In the genomic region with DNA sequence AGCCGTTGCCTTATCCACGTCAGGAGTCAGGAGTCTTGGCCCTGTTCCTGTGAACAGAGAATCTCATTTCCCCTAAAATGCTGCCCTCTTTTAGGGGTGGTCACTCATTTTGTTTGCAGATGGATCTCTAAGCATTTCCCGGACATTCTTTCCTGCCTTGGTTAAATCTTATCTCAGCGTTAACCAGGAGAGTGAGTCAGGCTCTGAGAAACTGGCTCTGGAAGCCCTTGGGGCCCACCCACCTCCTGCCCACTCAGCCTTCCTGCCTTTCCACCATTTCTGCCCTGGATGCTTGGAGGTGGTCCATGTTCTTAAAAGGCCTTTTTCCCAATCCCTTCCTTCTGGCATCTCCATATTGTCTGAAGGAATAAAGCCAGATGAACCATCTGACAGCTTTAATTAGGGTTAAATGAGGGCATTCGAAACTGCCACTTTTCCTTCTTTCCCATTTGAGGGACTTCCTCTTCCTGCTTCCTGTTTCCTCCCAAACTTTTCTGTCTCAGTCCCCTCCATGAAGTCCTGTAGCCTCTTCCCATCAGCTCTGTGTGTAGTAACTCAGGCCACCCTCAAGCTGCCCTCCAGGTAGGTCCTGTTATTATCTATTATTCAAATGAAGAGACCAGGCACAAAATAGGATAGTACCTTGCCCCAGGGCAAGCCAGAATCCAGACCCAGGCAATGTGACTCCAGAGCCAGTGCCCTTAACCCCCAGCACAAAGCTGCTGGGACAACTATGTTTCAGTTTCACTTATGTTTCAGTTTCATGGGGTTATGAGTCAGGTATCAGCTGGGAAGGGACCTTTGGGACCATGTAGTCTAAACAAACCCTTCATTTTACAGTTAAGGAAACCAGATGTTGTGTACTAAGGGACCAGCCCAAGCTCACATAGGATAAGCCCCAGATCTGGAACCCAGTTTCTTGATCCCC, we compare ENCODE assay signal across 8 cellular contexts. TPM values are rescaled to one million over a fixed set of nuclear protein-coding genes. Genes with fewer than 3 reads are reported as not detected.
A peak's percentile ranks its signal among the peaks of the same experiment; 100 is the strongest.
DNase-seq lines count a peak whose midpoint lies in the region; ATAC-seq and TF ChIP-seq lines count a peak whose summit lies in the region.

No MANE protein-coding gene starts in this region.

- DNase-seq in CD4-positive, alpha-beta memory T cell = peak; percentile 29 to 62 (median 32)
- DNase-seq in activated CD4-positive, alpha-beta T cell treated with anti-CD3 and anti-CD28 coated beads for 48 hours = peak; percentile 51
- DNase-seq in fibroblast of villous mesenchyme (ENCODE audit: low read depth) (peak; percentile 97), iPS-NIHi7 (ENCODE audit: extremely low spot score) (no peak), NCI-H345 (lab: John Stamatoyannopoulos, UW) (no peak)
- peak; percentile 26 for DNase-seq in stimulated activated CD4-positive, alpha-beta T cell treated with anti-CD3 and anti-CD28 coated beads, Interleukin-4, amount 100 ng/mL, for 1 hour

- peak overlapping the region; percentile 88 to 96 (median 93) for H3K27ac Mint-ChIP-seq in CD4-positive, alpha-beta memory T cell

- POLR2A ChIA-PET in CD4-positive, alpha-beta memory T cell (lab: Charles Lee; ENCODE audit: partially characterized antibody) = interaction anchor here (2.4 kb wide), 1 partner anchor 9 kb away, joined by 17 read pairs; the partner anchor contains the start of gene HK2

- no peaks in the 10 kb centered on the region for H3K27me3 ChIP-seq in CD4-positive, alpha-beta memory T cell (ENCODE audit: insufficient read depth, low read length)

- no peaks in the 10 kb centered on the region for H3K9me3 Mint-ChIP-seq in CD4-positive, alpha-beta memory T cell

- peak overlapping the region; percentile 71 to 91 (median 78) for H3K4me3 Mint-ChIP-seq in CD4-positive, alpha-beta memory T cell

- H3K4me1 Mint-ChIP-seq in CD4-positive, alpha-beta memory T cell = peaks cover 55 to 97% (median 84%) of the 10 kb centered on the region in 4 donors

- H3K36me3 ChIP-seq in CD4-positive, alpha-beta memory T cell (ENCODE audit: insufficient read depth, low read length) = no peaks in the 10 kb centered on the region

- intact Hi-C loops in CD4-positive, alpha-beta memory T cell (cut with micrococcal nuclease) = loop anchor here (10.0 kb wide), 1 partner anchor 871 kb away; the partner anchor contains the start of gene GCFC2

- no peak for TF ChIP-seq CTCF in fibroblast of villous mesenchyme (IDR thresholded peaks at IDR 0.05; ENCODE audit: insufficient read depth, low read depth, low read length)

- no peaks in the 10 kb centered on the region for H3K36me3 Mint-ChIP-seq in CD4-positive, alpha-beta memory T cell

- H3K4me3 ChIP-seq in CD4-positive, alpha-beta memory T cell (ENCODE audit: low read length in 2 of 2) = peak overlapping the region in 1 of 2 donors; percentile 13
- peak overlapping the region; percentile 7 for H3K4me3 ChIP-seq in fibroblast of villous mesenchyme (ENCODE audit: low read depth, low read length)

- H3K9me3 ChIP-seq in CD4-positive, alpha-beta memory T cell (ENCODE audit: control insufficient read depth in 1 of 2, low read length in 2 of 2) = no peaks in the 10 kb centered on the region

- peak overlapping the region; percentile 7 for H3K27ac ChIP-seq in CD4-positive, alpha-beta memory T cell (ENCODE audit: low read depth, low read length)

- CTCF ChIA-PET in CD4-positive, alpha-beta memory T cell (lab: Charles Lee; ENCODE audit: partially characterized antibody) = interaction anchor here (0.7 to 11.5 kb wide), 6 partner anchors 8 to 129 kb away, joined by 3 to 81 read pairs (median 7); no protein-coding TSS in a partner anchor

- H3K27me3 Mint-ChIP-seq in CD4-positive, alpha-beta memory T cell = no peaks in the 10 kb centered on the region

- peak; percentile 79 for ATAC-seq in GM19397 (IDR thresholded peaks at IDR 0.05; ENCODE audit: unreplicated experiment)
- ATAC-seq in HG03439 (IDR thresholded peaks at IDR 0.05; ENCODE audit: unreplicated experiment) = peak; percentile 76

- peaks cover 98% of the 10 kb centered on the region for H3K4me1 ChIP-seq in CD4-positive, alpha-beta memory T cell (ENCODE audit: insufficient read depth, low read length)

RNA-seq across cellular contexts. Expression of gene HK2, which starts 9.7 kb away (rescaled TPM):
- 1 to 10 TPM; 7.3 to 9.4 TPM for total RNA-seq in CD4-positive, alpha-beta memory T cell
- polyA plus RNA-seq in CD4-positive, alpha-beta memory T cell = 1 to 10 TPM; 1.7 to 4.9 TPM
- total RNA-seq in fibroblast of villous mesenchyme = 15.1 and 31.2 TPM in 2 replicates

Comparison
In these comparisons a context has a peak if more than half of its experiments do, and no peak if none do; other contexts are left out.
1. DNase-seq: peak in CD4-positive, alpha-beta memory T cell (5 of 5), activated CD4-positive, alpha-beta T cell treated with anti-CD3 and anti-CD28 coated beads for 48 hours (single experiment), fibroblast of villous mesenchyme (single experiment) and stimulated activated CD4-positive, alpha-beta T cell treated with anti-CD3 and anti-CD28 coated beads, Interleukin-4, amount 100 ng/mL, for 1 hour (single experiment); none in iPS-NIHi7 (single experiment) and NCI-H345 (single experiment).